1 cellular context compared by ENCODE assay signal in genomic region chr16:1300664-1301476, GRCh38.
A peak's percentile ranks its signal among the peaks of the same experiment; 100 is the strongest.
TF ChIP-seq lines count a peak whose summit lies in the region.

No MANE protein-coding gene starts in this region.

TF ChIP-seq in H1, 55 proteins besides CTCF, POLR2A, EP300 and RAD21:
- TF ChIP-seq BCL11A (IDR thresholded peaks at IDR 0.05; ENCODE audit: low read depth in 2 of 2, low read length in 2 of 2) (no peak), RFX5 (IDR thresholded peaks at IDR 0.05; ENCODE audit: borderline replicate concordance, low read depth, low read length) (no peak), SP4 (IDR thresholded peaks at IDR 0.05; ENCODE audit: low read length) (no peak), SP2 (IDR thresholded peaks at IDR 0.05; ENCODE audit: low read length) (no peak), CBX8 (IDR thresholded peaks at IDR 0.05; ENCODE audit: borderline replicate concordance, low read depth, low read length) (no peak), SIRT6 (IDR thresholded peaks at IDR 0.05; ENCODE audit: low read length) (no peak), CBX5 (IDR thresholded peaks at IDR 0.05; ENCODE audit: low read depth, low read length) (no peak), FOSL1 (IDR thresholded peaks at IDR 0.05; ENCODE audit: insufficient read depth, low read depth, low read length) (no peak), SUZ12 (IDR thresholded peaks at IDR 0.05; ENCODE audit: low read length) (no peak), HDAC2 (IDR thresholded peaks at IDR 0.05; ENCODE audit: borderline replicate concordance in 1 of 2, low read depth in 2 of 2, low read length in 2 of 2) (no peak), BACH1 (IDR thresholded peaks at IDR 0.05; ENCODE audit: low read length) (peak; percentile 62), USF2 (IDR thresholded peaks at IDR 0.05; ENCODE audit: low read length) (no peak), BRCA1 (IDR thresholded peaks at IDR 0.05; ENCODE audit: low read depth, low read length) (no peak), PHF8 (conservative IDR thresholded peaks at IDR 0.05; ENCODE audit: low read depth, low read length) (no peak), JUND (IDR thresholded peaks at IDR 0.05; ENCODE audit: low read length) (no peak), CHD2 (IDR thresholded peaks at IDR 0.05; ENCODE audit: low read length) (no peak), TCF12 (IDR thresholded peaks at IDR 0.05; ENCODE audit: low read depth, low read length) (no peak), JUN (IDR thresholded peaks at IDR 0.05; ENCODE audit: low read depth, low read length) (no peak), POLR2AphosphoS5 (IDR thresholded peaks at IDR 0.05; ENCODE audit: low read depth, low read length) (no peak), KDM1A (IDR thresholded peaks at IDR 0.05; ENCODE audit: borderline replicate concordance, low read length) (no peak), CREB1 (IDR thresholded peaks at IDR 0.05) (no peak; the same call in 1 of the 2 replicates), GTF2F1 (IDR thresholded peaks at IDR 0.05; ENCODE audit: borderline replicate concordance, low read depth, low read length) (no peak), NANOG (IDR thresholded peaks at IDR 0.05; ENCODE audit: insufficient read depth, low read depth, low read length, poor library complexity, severe bottlenecking) (no peak), NRF1 (IDR thresholded peaks at IDR 0.05; ENCODE audit: low read depth, low read length) (no peak), HDAC6 (IDR thresholded peaks at IDR 0.05; ENCODE audit: low read depth, low read length) (no peak), SP1 (IDR thresholded peaks at IDR 0.05; ENCODE audit: low read depth, low read length) (no peak), YY1 (IDR thresholded peaks at IDR 0.05; ENCODE audit: low read depth, low read length) (peak; percentile 19; the same call in 1 of the 2 replicates), ATF3 (IDR thresholded peaks at IDR 0.05; ENCODE audit: insufficient read depth, low read depth, low read length) (no peak), EZH2 (IDR thresholded peaks at IDR 0.05; ENCODE audit: low read depth, low read length, severe bottlenecking) (no peak), TAF7 (optimal IDR thresholded peaks at IDR 0.05; ENCODE audit: borderline replicate concordance, low read depth, low read length) (no peak), CTBP2 (IDR thresholded peaks at IDR 0.05; ENCODE audit: borderline replicate concordance, insufficient read depth, insufficient read length, low read length) (no peak), MAX (IDR thresholded peaks at IDR 0.05) (0 out of 2 replicates have a peak, but pooled peaks have one; percentile 10), GABPA (IDR thresholded peaks at IDR 0.05; ENCODE audit: borderline replicate concordance, insufficient read depth, low read length) (peak; percentile 41; the same call in 1 of the 2 replicates), KDM4A (IDR thresholded peaks at IDR 0.05; ENCODE audit: low read depth, low read length, severe bottlenecking) (peak; percentile 28)
TF ChIP-seq in H1: peak in this region for 5.
